Comparison of ENCODE assay signal across 8 cellular contexts in genomic region chr13:98577823-98578285, GRCh38.
A peak's percentile ranks its signal among the peaks of the same experiment; 100 is the strongest.
DNase-seq lines count a peak whose midpoint lies in the region; ATAC-seq and TF ChIP-seq lines count a peak whose summit lies in the region.

No MANE protein-coding gene starts in this region.

- H3K27me3 ChIP-seq in mucosa of rectum (ENCODE audit: control insufficient read depth in 2 of 2, insufficient read depth in 2 of 2, low read length in 2 of 2): no peaks in the 10 kb centered on the region

- H3K36me3 ChIP-seq in mucosa of rectum (ENCODE audit: control insufficient read depth in 2 of 2, insufficient read depth in 2 of 2, low read length in 2 of 2): no peaks in the 10 kb centered on the region

- peak overlapping the region; percentile 87 to 88 for H3K9ac ChIP-seq in mucosa of rectum (ENCODE audit: low read depth in 1 of 2, low read length in 2 of 2)

- H3K9me3 ChIP-seq in mucosa of rectum (ENCODE audit: control insufficient read depth in 2 of 2, low read length in 2 of 2): no peaks in the 10 kb centered on the region

- H3K4me3 ChIP-seq in AG04449 (ENCODE audit: low read depth, low read length) (peak overlapping the region; percentile 66), mucosa of rectum (ENCODE audit: low read length in 2 of 2) (peak overlapping the region; percentile 77 to 90)

- no peak for ATAC-seq in GM19467 (IDR thresholded peaks at IDR 0.05; ENCODE audit: unreplicated experiment)

- DNase-seq in AG04449 (ENCODE audit: low read depth, low spot score): no peak
- DNase-seq in LoVo (ENCODE audit: low spot score): peak; percentile 48
- DNase-seq in NCI-H2081 treated with DMSO at 0.1 percent for 48 hours (lab: John Stamatoyannopoulos, UW): no peak
- no peak for DNase-seq in effector CD4-positive, alpha-beta T cell
- no peak for DNase-seq in effector CD8-positive, alpha-beta T cell (lab: John Stamatoyannopoulos, UW)

- H3K27ac ChIP-seq in cingulate gyrus (ENCODE audit: low read depth, low read length): peak overlapping the region; percentile 87
- H3K27ac ChIP-seq in mucosa of rectum (ENCODE audit: low read depth in 2 of 2, low read length in 2 of 2): peak overlapping the region; percentile 95 to 96

- CTCF ChIA-PET in AG04449 (lab: Yijun Ruan, JAX): interaction anchor here (1.0 to 1.2 kb wide), 2 partner anchors 10 to 75 kb away, joined by 3 to 5 read pairs; no protein-coding TSS in a partner anchor

- POLR2A ChIA-PET in AG04449 (lab: Yijun Ruan, JAX): interaction anchor here (1.0 kb wide), 2 partner anchors 55 to 123 kb away, joined by 3 read pairs; no protein-coding TSS in a partner anchor

- H3K4me1 ChIP-seq in mucosa of rectum (ENCODE audit: control insufficient read depth in 2 of 2, insufficient read depth in 2 of 2, low read length in 2 of 2): peaks cover 17 to 21% of the 10 kb centered on the region in 2 donors

- no peak for TF ChIP-seq CTCF in AG04449 (IDR thresholded peaks at IDR 0.05; ENCODE audit: insufficient read depth, low read length, missing control alignments)
